ENCODE assay signal across 8 cellular contexts in genomic region chr9:21576331-21577189, GRCh38.
DNase-seq lines count a peak whose midpoint lies in the region; ATAC-seq, FAIRE-seq and TF ChIP-seq lines count a peak whose summit lies in the region.

No MANE protein-coding gene starts in this region.

- H3K4me3 ChIP-seq in astrocyte of the spinal cord (ENCODE audit: low read depth, low read length) (peak overlapping the region; percentile 31), mesodermal cell (ENCODE audit: extremely low read depth, insufficient read depth, low read length, poor library complexity, severe bottlenecking) (no peak overlapping the region), HAP-1 (no peak overlapping the region), transverse colon (no peak overlapping the region)

- intact Hi-C loops in transverse colon (cut with DNase I; ENCODE audit: low total_unique reads) = no loop called here

- 40 to 60% methylated on average over 1 to 2 of the region's 7 CpGs for WGBS in mesodermal cell (ENCODE audit: insufficient coverage in 2 of 2), 2 experiments
- 32 to 42% methylated on average over 6 to 7 of the region's 7 CpGs for WGBS in transverse colon (ENCODE audit: low coverage in 1 of 2), 2 donors

- TF ChIP-seq CTCF in astrocyte of the spinal cord (IDR thresholded peaks at IDR 0.05; ENCODE audit: low read depth, low read length) = no peak
- TF ChIP-seq CTCF in transverse colon (IDR thresholded peaks at IDR 0.05) = no peak

- FAIRE-seq in HTR-8/SVneo (lab: Jason Lieb, UNC) = no peak

- in situ Hi-C loops in astrocyte of the spinal cord (cut with HindIII; ENCODE audit: low sequenced_read_pairs) = loop anchor here (25.0 kb wide), 1 partner anchor 211 kb away; no protein-coding TSS in a partner anchor
- in situ Hi-C loops in HAP-1 (cut with MboI; ENCODE audit: low sequenced_read_pairs) = no loop called here
- in situ Hi-C loops in transverse colon (cut with MboI; ENCODE audit: low pct_ligation_motif_present in 1 of 4, low pct_unique_long_range_greater_than_20kb in 1 of 4, low sequenced_read_pairs in 3 of 4) = no loop called here

- peak overlapping the region; percentile 90 for H3K27ac ChIP-seq in mesodermal cell (ENCODE audit: low read depth, low read length, severe bottlenecking)
- no peak overlapping the region for H3K27ac ChIP-seq in transverse colon

- H3K9me3 ChIP-seq in mesodermal cell (ENCODE audit: control insufficient read depth, low read length) (no peaks in the 10 kb centered on the region), HAP-1 (no peaks in the 10 kb centered on the region), transverse colon (no peaks in the 10 kb centered on the region)

- DNase-seq in HTR-8/SVneo (ENCODE audit: insufficient read length, low spot score) (peak; percentile 31), astrocyte of the spinal cord (ENCODE audit: low read depth, low spot score) (peak; percentile 97), NCI-H748 treated with DMSO at 0.1 percent for 48 hours (lab: John Stamatoyannopoulos, UW) (no peak), HAP-1 (ENCODE audit: low spot score in 2 of 2) (no peak), transverse colon (no peak), NCI-H524 (lab: John Stamatoyannopoulos, UW) (no peak)

- H3K4me1 ChIP-seq in mesodermal cell (ENCODE audit: control insufficient read depth, insufficient read depth, low read length, poor library complexity, severe bottlenecking) (peaks cover 11% of the 10 kb centered on the region), HAP-1 (no peaks in the 10 kb centered on the region), transverse colon (no peaks in the 10 kb centered on the region)

- no peak for TF ChIP-seq POLR2A in transverse colon (IDR thresholded peaks at IDR 0.05)

- ATAC-seq in GM18907 (IDR thresholded peaks at IDR 0.05; ENCODE audit: unreplicated experiment) = peak; percentile 62

- no peak for TF ChIP-seq EP300 in transverse colon (IDR thresholded peaks at IDR 0.05; ENCODE audit: low read depth)

- no peaks in the 10 kb centered on the region for H3K36me3 ChIP-seq in mesodermal cell (ENCODE audit: control insufficient read depth, insufficient read depth, low read length)
- no peaks in the 10 kb centered on the region for H3K36me3 ChIP-seq in HAP-1 (replicated peaks)
- no peaks in the 10 kb centered on the region for H3K36me3 ChIP-seq in transverse colon

- H3K27me3 ChIP-seq in HAP-1 (ENCODE audit: low read depth) (peaks cover 29% of the 10 kb centered on the region), transverse colon (peaks cover 11% of the 10 kb centered on the region)

Comparison
In these comparisons a context has a peak if more than half of its experiments do, and no peak if none do; other contexts are left out.
1. DNase-seq: peak in HTR-8/SVneo (single experiment) and astrocyte of the spinal cord (single experiment); none in NCI-H748 treated with DMSO at 0.1 percent for 48 hours (single experiment), HAP-1 (0 of 2), transverse colon (single experiment) and NCI-H524 (0 of 2).